Comparison of ENCODE assay signal across 9 cellular contexts in the genomic region with DNA sequence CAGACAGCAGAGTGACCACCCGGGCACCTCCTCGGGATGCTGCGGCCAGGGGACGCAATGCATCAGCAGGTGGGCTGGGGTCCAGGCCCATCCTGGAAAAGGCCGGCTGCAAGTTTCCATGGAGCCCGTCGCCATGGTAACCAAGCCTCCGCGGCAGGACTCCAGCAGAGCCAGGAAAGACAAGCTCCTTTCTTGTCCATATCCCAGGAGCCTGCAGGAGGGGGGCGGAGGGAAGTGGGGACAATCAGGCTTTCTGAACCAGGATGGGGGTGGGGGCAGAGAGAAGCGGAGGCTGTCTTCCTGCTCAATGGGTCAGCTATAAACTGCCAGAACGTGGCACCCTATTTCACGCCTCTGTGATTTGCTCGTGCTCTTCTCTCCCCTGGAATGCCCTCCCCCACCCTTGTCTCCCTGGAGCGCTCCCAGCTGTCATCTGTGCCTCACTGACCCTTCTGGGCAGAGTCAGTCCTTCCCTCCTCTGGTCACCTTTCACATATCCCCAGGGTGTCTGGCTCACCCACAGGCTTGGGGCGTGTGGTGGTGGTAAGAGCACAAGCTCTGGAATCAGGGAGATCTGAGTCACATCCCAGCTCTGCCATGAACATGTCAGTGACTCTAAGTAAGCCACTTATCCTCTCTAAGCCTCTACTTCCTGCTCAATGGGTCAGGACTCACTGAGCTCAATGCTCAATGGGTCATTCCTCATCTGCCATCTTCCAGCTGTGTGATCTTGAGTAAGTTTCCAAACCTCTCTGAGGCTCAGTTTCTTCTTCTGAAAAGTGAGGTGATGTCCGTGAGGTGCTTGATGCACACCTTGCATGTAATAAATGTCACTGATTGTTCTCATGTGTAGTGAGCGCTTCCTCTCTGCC. TPM values are rescaled to one million over a fixed set of nuclear protein-coding genes. Genes with fewer than 3 reads are reported as not detected.
DNase-seq lines count a peak whose midpoint lies in the region; ATAC-seq and TF ChIP-seq lines count a peak whose summit lies in the region.
"Had no signal": no experiment of that assay in that cellular context is flagged by ENCODE, and none has a peak within 500 bp of the region (broad histone marks: within the 10 kb centered on the region; RNA-seq: fewer than 3 reads in every experiment).

No MANE protein-coding gene starts in this region.

- ATAC-seq in body of pancreas, result peak; percentile 51
- ATAC-seq in GM21825 (IDR thresholded peaks at IDR 0.05; ENCODE audit: unreplicated experiment), result no peak
- no peak for ATAC-seq in HG03354 (IDR thresholded peaks at IDR 0.05; ENCODE audit: poor library complexity, severe bottlenecking, unreplicated experiment)

- DNase-seq in 8988T (peak; percentile 49), HT1080 (ENCODE audit: low read depth) (peak; percentile 94), body of pancreas (peak; percentile 29 to 56 (median 51)), iris pigment epithelial cell (ENCODE audit: low read depth) (peak; percentile 89), superior temporal gyrus (ENCODE audit: extremely low spot score) (peak; percentile 92), NCI-H510A treated with DMSO at 0.1 percent for 48 hours (lab: John Stamatoyannopoulos, UW) (no peak)
- DNase-seq: activated B cell treated with CpG ODN at 0.5 μM for 24 hours had no signal

- H3K9me3 ChIP-seq in body of pancreas, result no peaks in the 10 kb centered on the region

- no peak overlapping the region for H3K27ac ChIP-seq in body of pancreas

- TF ChIP-seq POLR2A in body of pancreas (IDR thresholded peaks at IDR 0.05), result no peak

- no peaks in the 10 kb centered on the region for H3K27me3 ChIP-seq in body of pancreas

- H3K4me3 ChIP-seq in body of pancreas, result no peak overlapping the region

- WGBS in body of pancreas, 2 donors, result 18 to 25% methylated on average over 8 to 18 of the region's 18 CpGs

- peaks cover 4% of the 10 kb centered on the region for H3K4me1 ChIP-seq in body of pancreas

- intact Hi-C loops in body of pancreas (cut with DNase I), result no loop called here

- no peaks in the 10 kb centered on the region for H3K36me3 ChIP-seq in body of pancreas (replicated peaks in 1 of 2; ENCODE audit: insufficient read depth in 1 of 2, low read depth in 2 of 2)

- TF ChIP-seq CTCF in body of pancreas (IDR thresholded peaks at IDR 0.05), result no peak

RNA-seq across cellular contexts. Expression of gene LAPTM5, which starts 58.9 kb away (rescaled TPM):
- total RNA-seq in HT1080 (2014; rRNA removed; shearing (Covaris generic)), result 0.50 and 1.5 TPM in 2 replicates
- 0.79 and 0.81 TPM in 2 replicates for polyA plus RNA-seq in HT1080 (2015; cell fraction: cytosol; rRNA removed)
- polyA plus RNA-seq in HT1080 (2015; cell fraction: nucleus; rRNA removed), result 0.42 and 1.3 TPM in 2 replicates
- 10 to 100 TPM in 1 of 2 donors, 1 to 10 TPM in 1; 6.3 to 25.2 TPM for total RNA-seq in body of pancreas
